Comparison of ENCODE assay signal across 1 cellular context in genomic region chr6:154485784-154486183, GRCh38.
TF ChIP-seq lines count a peak whose summit lies in the region.

No MANE protein-coding gene starts in this region.

TF ChIP-seq in HCT116, 20 proteins besides CTCF, POLR2A, EP300 and RAD21 (continued from another document):
- TF ChIP-seq EGR1 (IDR thresholded peaks at IDR 0.05; ENCODE audit: low read depth) (no peak), ZNF274 (IDR thresholded peaks at IDR 0.05; ENCODE audit: low read depth, low read length) (no peak), ATF3 (IDR thresholded peaks at IDR 0.05) (no peak), SP1 (IDR thresholded peaks at IDR 0.05; ENCODE audit: low read depth) (no peak), FOSL1 (IDR thresholded peaks at IDR 0.05; ENCODE audit: low read depth) (no peak), CEBPB (IDR thresholded peaks at IDR 0.05; ENCODE audit: low read depth) (no peak)
- TF ChIP-seq, protein P1, sequence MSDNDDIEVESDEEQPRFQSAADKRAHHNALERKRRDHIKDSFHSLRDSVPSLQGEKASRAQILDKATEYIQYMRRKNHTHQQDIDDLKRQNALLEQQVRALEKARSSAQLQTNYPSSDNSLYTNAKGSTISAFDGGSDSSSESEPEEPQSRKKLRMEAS (IDR thresholded peaks at IDR 0.05), result no peak
